ENCODE assay signal across 9 cellular contexts in genomic region chr11:1761857-1762536, GRCh38. TPM values are rescaled to one million over a fixed set of nuclear protein-coding genes. Genes with fewer than 3 reads are reported as not detected.
A peak's percentile ranks its signal among the peaks of the same experiment; 100 is the strongest.
DNase-seq lines count a peak whose midpoint lies in the region; ATAC-seq and TF ChIP-seq lines count a peak whose summit lies in the region.
"Had no signal": no experiment of that assay in that cellular context is flagged by ENCODE, and none has a peak within 500 bp of the region (broad histone marks: within the 10 kb centered on the region; RNA-seq: fewer than 3 reads in every experiment).

No MANE protein-coding gene starts in this region.

- no peaks in the 10 kb centered on the region; a peak in 1 of 4 replicates for H3K36me3 ChIP-seq in HCT116 (ENCODE audit: control insufficient read depth in 1 of 2, insufficient read depth in 2 of 2, low read length in 2 of 2)
- peaks cover 19 to 35% (median 22%) of the 10 kb centered on the region in 3 donors for H3K36me3 ChIP-seq in skeletal muscle tissue (ENCODE audit: control insufficient read depth in 3 of 3, insufficient read depth in 3 of 3, low read length in 3 of 3)

- RAD21 ChIA-PET in HCT116 (lab: Charles Lee; ENCODE audit: low non-redundant PET in 1 of 2, low total read pairs in 2 of 2, uncharacterized antibody in 2 of 2, unreplicated experiment in 2 of 2) = no interaction called here

- intact Hi-C loops in HCT116 (cut with micrococcal nuclease) (no loop called here), right cardiac atrium (cut with DNase I) (no loop called here)

- H3K9me2 ChIP-seq in HCT116 (ENCODE audit: insufficient read depth) = no peaks in the 10 kb centered on the region

- H3K4me3 ChIP-seq in HCT116 (replicated peaks in 1 of 2; ENCODE audit: low read depth in 1 of 2, low read length in 2 of 2) (peak overlapping the region; percentile 75 to 76), right cardiac atrium (ENCODE audit: low read length) (peak overlapping the region; percentile 95), skeletal muscle tissue (ENCODE audit: low read length in 3 of 3) (peak overlapping the region; percentile 80 to 91 (median 86))

- peaks cover 17% of the 10 kb centered on the region; the same call in 1 of the 2 replicates for H3K79me2 ChIP-seq in HCT116 (ENCODE audit: insufficient read depth, low read length)

- H3K27ac ChIP-seq in HCT116 (ENCODE audit: low read depth, low read length) = peak overlapping the region; percentile 74
- H3K27ac ChIP-seq in angular gyrus (ENCODE audit: low read depth, low read length) = peak overlapping the region; percentile 97
- H3K27ac ChIP-seq in right cardiac atrium (ENCODE audit: low read length) = peak overlapping the region; percentile 75
- peak overlapping the region; percentile 96 for H3K27ac ChIP-seq in skeletal muscle tissue (ENCODE audit: low read depth, low read length)

- peak overlapping the region; percentile 79; the same call in 1 of the 2 replicates for H3K9ac ChIP-seq in HCT116 (ENCODE audit: low read length)
- H3K9ac ChIP-seq in skeletal muscle tissue (ENCODE audit: low read depth in 1 of 3, low read length in 3 of 3) = peak overlapping the region; percentile 89 to 97 (median 92)

- POLR2A ChIA-PET in HCT116 (lab: Charles Lee) = interaction anchor here (1.0 kb wide), 1 partner anchor 10 kb away, joined by 4 read pairs; no protein-coding TSS in a partner anchor

- peak overlapping the region; percentile 94 for H3K4me2 ChIP-seq in HCT116 (ENCODE audit: low read length)

- TF ChIP-seq POLR2A in HCT116 (IDR thresholded peaks at IDR 0.05; ENCODE audit: borderline replicate concordance, extremely low read depth, insufficient read depth, insufficient read length) = no peak

- H3K4me1 ChIP-seq in HCT116 (ENCODE audit: control insufficient read depth in 1 of 2, insufficient read depth in 2 of 2, low read length in 2 of 2) = peaks cover 13 to 33% of the 10 kb centered on the region in 2 experiments; a peak in 3 of 4 replicates
- peaks cover 20% of the 10 kb centered on the region for H3K4me1 ChIP-seq in right cardiac atrium (ENCODE audit: control insufficient read depth, insufficient read depth, low read length)
- peaks cover 43 to 69% (median 61%) of the 10 kb centered on the region in 3 donors for H3K4me1 ChIP-seq in skeletal muscle tissue (ENCODE audit: control insufficient read depth in 3 of 3, insufficient read depth in 3 of 3, low read length in 3 of 3)

- in situ Hi-C loops in KBM-7 (cut with MboI; ENCODE audit: low pct_unique_long_range_greater_than_20kb, low sequenced_read_pairs) = no loop called here

- H4K20me1 ChIP-seq in HCT116 (ENCODE audit: insufficient read depth) = no peaks in the 10 kb centered on the region

- TF ChIP-seq RAD21 in HCT116 (IDR thresholded peaks at IDR 0.05; ENCODE audit: low read depth) = no peak

- H3K27me3 ChIP-seq in HCT116 (ENCODE audit: insufficient read depth, low read length) (no peaks in the 10 kb centered on the region), right cardiac atrium (ENCODE audit: control insufficient read depth, insufficient read depth) (no peaks in the 10 kb centered on the region), skeletal muscle tissue (ENCODE audit: control insufficient read depth in 3 of 3, insufficient read depth in 3 of 3, low read length in 3 of 3) (no peaks in the 10 kb centered on the region)

- CTCF ChIA-PET in HCT116 (lab: Charles Lee) = no interaction called here

- no peak overlapping the region for H2AFZ ChIP-seq in HCT116 (ENCODE audit: low read depth, low read length, poor library complexity, severe bottlenecking)

- BruUV-seq in HCT116 (replicated peaks; lab: Mats Ljungman, UMichigan) = TSS peak; percentile 51

- no peak for TF ChIP-seq CTCF in HCT116 (IDR thresholded peaks at IDR 0.05 in 2 of 3, conservative IDR thresholded peaks at IDR 0.05 in 1 of 3; ENCODE audit: borderline replicate concordance in 1 of 3, insufficient read depth in 1 of 3, low read depth in 2 of 3, low read length in 2 of 3)

- DNase-seq in HCT116 (ENCODE audit: low read depth, low spot score) (no peak), right cardiac atrium (peak in 2 of 3 donors; percentile 62 to 71), NCI-H774 (lab: John Stamatoyannopoulos, UW) (no peak), KBM-7 (no peak), HPDE6-E6E7 (ENCODE audit: extremely low spot score) (no peak)
- DNase-seq: SHP77 treated with DMSO at 0.1 percent for 48 hours had no signal

- ATAC-seq in HCT116 = no peak
- no peak for ATAC-seq in right cardiac atrium
- no peak for ATAC-seq in GM18867 (IDR thresholded peaks at IDR 0.05; ENCODE audit: unreplicated experiment)

- 72% methylated on average over 12 of the region's 12 CpGs for WGBS in right cardiac atrium

- H3K9me3 ChIP-seq in HCT116 (ENCODE audit: control insufficient read depth in 1 of 2, insufficient read depth in 1 of 2, low read depth in 1 of 2, low read length in 2 of 2) = no peaks in the 10 kb centered on the region
- H3K9me3 ChIP-seq in right cardiac atrium (ENCODE audit: control insufficient read depth, low read length) = no peaks in the 10 kb centered on the region
- H3K9me3 ChIP-seq in skeletal muscle tissue (ENCODE audit: control insufficient read depth in 3 of 3, low read length in 3 of 3) = no peaks in the 10 kb centered on the region

TF ChIP-seq in HCT116, 20 proteins besides CTCF, POLR2A, EP300 and RAD21:
- no peak for TF ChIP-seq ELF1 (IDR thresholded peaks at IDR 0.05; ENCODE audit: borderline replicate concordance, low read depth)
- TF ChIP-seq ZBTB33 (IDR thresholded peaks at IDR 0.05; ENCODE audit: extremely low read depth, insufficient replicate concordance, low read length) = no peak
- TF ChIP-seq EZH2phosphoT487 (IDR thresholded peaks at IDR 0.05; ENCODE audit: borderline replicate concordance) = no peak
- TF ChIP-seq EZH2 (IDR thresholded peaks at IDR 0.05) = no peak
- no peak for TF ChIP-seq MAX (IDR thresholded peaks at IDR 0.05)
- no peak for TF ChIP-seq CBX3 (IDR thresholded peaks at IDR 0.05; ENCODE audit: low read depth)
- no peak for TF ChIP-seq SRF (IDR thresholded peaks at IDR 0.05; ENCODE audit: low read depth)
- TF ChIP-seq POLR2AphosphoS5 (IDR thresholded peaks at IDR 0.05; ENCODE audit: low read depth, low read length) = no peak
- no peak for TF ChIP-seq SIN3A (IDR thresholded peaks at IDR 0.05; ENCODE audit: low read depth)
- no peak for TF ChIP-seq TCF7L2 (IDR thresholded peaks at IDR 0.05; ENCODE audit: borderline replicate concordance, extremely low read depth, insufficient read depth, insufficient read length)
- TF ChIP-seq CEBPB (IDR thresholded peaks at IDR 0.05; ENCODE audit: low read depth) = no peak
- TF ChIP-seq YY1 (IDR thresholded peaks at IDR 0.05; ENCODE audit: extremely low read depth, insufficient replicate concordance, low read depth, low read length) = no peak
- no peak for TF ChIP-seq EGR1 (IDR thresholded peaks at IDR 0.05; ENCODE audit: low read depth)
- no peak for TF ChIP-seq FOSL1 (IDR thresholded peaks at IDR 0.05; ENCODE audit: low read depth)

RNA-seq across cellular contexts. Expression of gene CTSD, which starts 1.7 kb away (rescaled TPM):
- total RNA-seq in HCT116 (2021; ENCODE audit: unreplicated experiment) (127 TPM), right cardiac atrium (100 to 1,000 TPM; 674 to 717 (median 700) TPM), skeletal muscle tissue (44.9 TPM)
- 131 and 176 TPM in 2 replicates for polyA plus RNA-seq in HCT116 (2012)
- polyA plus RNA-seq in right cardiac atrium = 748 TPM

RNA-seq across cellular contexts. Expression of gene IFITM10, which starts 11.6 kb away (rescaled TPM):
- 1.9 TPM for total RNA-seq in HCT116 (2021; ENCODE audit: unreplicated experiment)
- 0.23 and 0.29 TPM in 2 replicates for polyA plus RNA-seq in HCT116 (2012)
- total RNA-seq in right cardiac atrium = 1 to 10 TPM in 1 of 4 donors, under 1 TPM in 3; 0.48 to 1.0 (median 0.59) TPM
- 0.25 TPM for polyA plus RNA-seq in right cardiac atrium
- not detected for total RNA-seq in skeletal muscle tissue

Comparison
In these comparisons a context has a peak if more than half of its experiments do, and no peak if none do; other contexts are left out.
1. DNase-seq: peak in right cardiac atrium (2 of 3); none in HCT116 (single experiment), NCI-H774 (single experiment), KBM-7 (single experiment) and HPDE6-E6E7 (single experiment).
2. Peak in every context shown above with its lines, with median percentiles within 50 percentile points of each other: H3K27ac ChIP-seq and H3K4me3 ChIP-seq.